13 cellular contexts compared by ENCODE assay signal in the genomic region with DNA sequence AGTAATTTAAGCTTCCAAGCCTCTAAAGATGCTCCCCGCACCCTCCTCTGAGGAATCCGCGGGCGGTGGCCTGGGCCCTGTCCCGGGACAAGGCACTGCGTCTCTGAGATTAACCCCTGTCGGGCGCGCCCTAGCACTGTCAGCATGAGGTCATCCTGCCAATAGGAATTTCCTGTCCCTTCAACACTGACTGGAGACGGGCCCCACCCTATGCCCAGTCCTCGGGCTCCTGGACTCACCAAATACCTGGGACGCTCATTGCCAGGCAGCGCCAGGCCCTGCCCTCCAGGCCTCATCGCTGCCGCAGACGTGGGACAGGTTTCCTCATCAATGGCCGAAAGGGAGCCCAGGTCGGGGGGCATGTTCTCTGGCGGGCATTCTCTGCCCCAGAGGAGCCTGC.
DNase-seq lines count a peak whose midpoint lies in the region; ATAC-seq, FAIRE-seq and TF ChIP-seq lines count a peak whose summit lies in the region.
"Had no signal": no experiment of that assay in that cellular context is flagged by ENCODE, and none has a peak within 500 bp of the region (broad histone marks: within the 10 kb centered on the region; RNA-seq: fewer than 3 reads in every experiment).

No MANE protein-coding gene starts in this region.

- in situ Hi-C loops in K562 (cut with MboI) = no loop called here

- TF ChIP-seq CTCF in BJ (IDR thresholded peaks at IDR 0.05; ENCODE audit: insufficient read depth, low read depth, low read length) (0 out of 2 replicates have a peak, but pooled peaks have one; percentile 0), K562 (IDR thresholded peaks at IDR 0.05 in 2 of 3, conservative IDR thresholded peaks at IDR 0.05 in 1 of 3; ENCODE audit: insufficient read depth in 2 of 3, low read depth in 1 of 3, low read length in 3 of 3) (no peak)

- no peak for TF ChIP-seq POLR2A in K562 (conservative IDR thresholded peaks at IDR 0.05)

- H3K4me1 ChIP-seq in K562 (replicated peaks in 1 of 2; ENCODE audit: control insufficient read depth in 2 of 2, insufficient read depth in 2 of 2, low read length in 2 of 2) = peaks cover 0 to 4% of the 10 kb centered on the region in 2 experiments; a peak in 2 of 5 replicates
- H3K4me1 ChIP-seq: Peyer's patch had no signal

- H2AFZ ChIP-seq in K562 (ENCODE audit: low read depth, low read length) = no peak overlapping the region

- intact Hi-C loops in K562 (cut with micrococcal nuclease) = no loop called here

- BruUV-seq in K562 (replicated peaks; lab: Mats Ljungman, UMichigan) = no TSS peak

- no peak overlapping the region for H3K4me3 ChIP-seq in BJ (ENCODE audit: low read depth, low read length)
- H3K4me3 ChIP-seq in K562 = no peak overlapping the region
- H3K4me3 ChIP-seq: Peyer's patch had no signal

- no peak overlapping the region for H3K27ac ChIP-seq in K562 (ENCODE audit: extremely low read depth, low read depth, low read length)
- H3K27ac ChIP-seq: Peyer's patch had no signal

- no peak for TF ChIP-seq RAD21 in K562 (CRISPR knock-in tag; conservative IDR thresholded peaks at IDR 0.05 in 1 of 2, IDR thresholded peaks at IDR 0.05 in 1 of 2)

- POLR2A ChIA-PET in BJ (lab: Charles Lee) = no interaction called here
- POLR2A ChIA-PET in K562 (lab: Yijun Ruan, JAX) = no interaction called here

- CTCF ChIA-PET in BJ (lab: Yijun Ruan, JAX) = interaction anchor here (1.1 to 4.3 kb wide), 4 partner anchors 12 to 132 kb away, joined by 3 to 67 read pairs (median 5); no protein-coding TSS in a partner anchor
- CTCF ChIA-PET in K562 (lab: Yijun Ruan, JAX; ENCODE audit: low intra/inter-chr PET ratio) = no interaction called here

- H3K36me3 ChIP-seq in BJ (ENCODE audit: control insufficient read depth, insufficient read depth, low read length) (no peaks in the 10 kb centered on the region), K562 (ENCODE audit: control insufficient read depth, insufficient read depth, low read length) (no peaks in the 10 kb centered on the region)
- H3K36me3 ChIP-seq: Peyer's patch had no signal

- H3K9me3 ChIP-seq in K562 (replicated peaks; ENCODE audit: control insufficient read depth, insufficient read depth, low read depth, low read length) = no peaks in the 10 kb centered on the region
- H3K9me3 ChIP-seq: Peyer's patch had no signal

- no peak overlapping the region for H3K4me2 ChIP-seq in K562 (ENCODE audit: insufficient read depth, low read length)

- no peaks in the 10 kb centered on the region for H3K79me2 ChIP-seq in K562 (ENCODE audit: control insufficient read depth, insufficient read depth, low read length)

- H4K20me1 ChIP-seq in K562 (replicated peaks; ENCODE audit: control insufficient read depth, insufficient read depth, low read length) = no peaks in the 10 kb centered on the region

- no peak overlapping the region for H3K9ac ChIP-seq in K562 (ENCODE audit: insufficient read depth in 1 of 2, low read depth in 2 of 2, low read length in 2 of 2)

- no peak for TF ChIP-seq EP300 in K562 (IDR thresholded peaks at IDR 0.05; ENCODE audit: low read length)

- DNase-seq in BJ (ENCODE audit: low read depth) = no peak
- peak; percentile 61 for DNase-seq in HTR-8/SVneo (ENCODE audit: insufficient read length, low spot score)
- no peak for DNase-seq in K562 (ENCODE audit: extremely low read depth in 1 of 4, low spot score in 3 of 4)
- DNase-seq in kidney tubule cell (ENCODE audit: low spot score) = peak; percentile 96
- DNase-seq in ecto neural progenitor cell (ENCODE audit: low spot score) = no peak
- no peak for DNase-seq in NCI-H146 treated with DMSO at 0.1 percent for 48 hours (lab: John Stamatoyannopoulos, UW; ENCODE audit: unreplicated experiment)
- DNase-seq: NCI-H2081 treated with DMSO at 0.1 percent for 48 hours; Peyer's patch; stimulated activated CD4-positive, alpha-beta T cell treated with anti-CD3 and anti-CD28 coated beads, Interleukin-1b, Interleukin-23, amount 100 ng/mL, for 48 hours; stimulated activated naive B cell treated with anti-CD40 and anti-IgM and Interleukin-4, amounts not matched to agents 10 μg/mL and 1 μg/mL and 100 μg/mL, for 72 hours had no signal

- WGBS in K562 (ENCODE audit: insufficient coverage, low coverage, missing lambda C conversion rate) = 2% methylated on average over 16 of the region's 19 CpGs

- ATAC-seq in K562 (no peak; the same call in 2 of the 3 replicates), GM21381 (IDR thresholded peaks at IDR 0.05; ENCODE audit: unreplicated experiment) (no peak), GM19455 (IDR thresholded peaks at IDR 0.05; ENCODE audit: unreplicated experiment) (no peak)
- ATAC-seq: stimulated activated naive B cell treated with anti-CD40 and anti-IgM and Interleukin-4, amounts not matched to agents 10 μg/mL and 1 μg/mL and 100 μg/mL, for 72 hours had no signal

- no peaks in the 10 kb centered on the region for H3K9me1 ChIP-seq in K562 (ENCODE audit: control insufficient read depth, insufficient read depth, low read length)

- FAIRE-seq in HTR-8/SVneo (lab: Jason Lieb, UNC) (peak; percentile 78), K562 (lab: Jason Lieb, UNC) (no peak)
- FAIRE-seq: TTC549 had no signal

- H3K27me3 ChIP-seq in BJ (ENCODE audit: control insufficient read depth, insufficient read depth, low read length) (no peaks in the 10 kb centered on the region), K562 (ENCODE audit: control insufficient read depth in 2 of 2, insufficient read depth in 2 of 2, low read length in 2 of 2) (peaks cover 9 to 22% of the 10 kb centered on the region in 2 experiments)

TF ChIP-seq in K562, 482 proteins besides CTCF, POLR2A, EP300 and RAD21:
- TF ChIP-seq CCAR2 (IDR thresholded peaks at IDR 0.05; ENCODE audit: low read depth, low read length) = no peak
- 0 out of 2 replicates have a peak, but pooled peaks have one; percentile 26 for TF ChIP-seq TARDBP (IDR thresholded peaks at IDR 0.05)

Comparison
In these comparisons a context has a peak if more than half of its experiments do, and no peak if none do; other contexts are left out.
1. DNase-seq: peak in HTR-8/SVneo (single experiment) and kidney tubule cell (single experiment); none in BJ (single experiment), K562 (0 of 4), ecto neural progenitor cell (single experiment) and NCI-H146 treated with DMSO at 0.1 percent for 48 hours (single experiment).